ENCODE assay signal across 8 cellular contexts in genomic region chr2:24577481-24577880, GRCh38.
A peak's percentile ranks its signal among the peaks of the same experiment; 100 is the strongest.
DNase-seq lines count a peak whose midpoint lies in the region; ATAC-seq and TF ChIP-seq lines count a peak whose summit lies in the region.

No MANE protein-coding gene starts in this region.

- peak; percentile 63 for ATAC-seq in GM19023 (IDR thresholded peaks at IDR 0.05; ENCODE audit: unreplicated experiment)
- peak; percentile 68 for ATAC-seq in HG02610 (IDR thresholded peaks at IDR 0.05; ENCODE audit: unreplicated experiment)

- DNase-seq in NAMALWA (ENCODE audit: low spot score), result peak; percentile 41
- DNase-seq in mesenchymal stem cell, result peak; percentile 12
- DNase-seq in NCI-H1694 (lab: John Stamatoyannopoulos, UW), result no peak
- no peak for DNase-seq in globus pallidus (ENCODE audit: low spot score)
- DNase-seq in DMS153 (lab: John Stamatoyannopoulos, UW), result no peak
- DNase-seq in suprapubic skin (ENCODE audit: low spot score in 2 of 2), result no peak

- H3K27ac ChIP-seq in mesenchymal stem cell (ENCODE audit: low read length, poor library complexity, severe bottlenecking) (no peak overlapping the region), suprapubic skin (no peak overlapping the region)

- no peak overlapping the region for H3K18ac ChIP-seq in mesenchymal stem cell (ENCODE audit: low read depth in 1 of 2, low read length in 2 of 2)

- TF ChIP-seq EP300 in suprapubic skin (IDR thresholded peaks at IDR 0.05), result no peak

- H2AFZ ChIP-seq in mesenchymal stem cell (ENCODE audit: low read depth, low read length), result no peak overlapping the region

- no peak for TF ChIP-seq POLR2A in suprapubic skin (IDR thresholded peaks at IDR 0.05)

- H2BK120ac ChIP-seq in mesenchymal stem cell (ENCODE audit: low read depth, low read length), result no peak overlapping the region

- H3K4me1 ChIP-seq in mesenchymal stem cell (ENCODE audit: control insufficient read depth, insufficient read depth, low read depth, low read length) (no peaks in the 10 kb centered on the region), suprapubic skin (peaks cover 7% of the 10 kb centered on the region)

- H4K91ac ChIP-seq in mesenchymal stem cell (ENCODE audit: low read length), result no peak overlapping the region

- H3K79me1 ChIP-seq in mesenchymal stem cell (replicated peaks; ENCODE audit: low read length, poor library complexity, severe bottlenecking), result peaks cover 17% of the 10 kb centered on the region

- H3K23ac ChIP-seq in mesenchymal stem cell (ENCODE audit: low read length in 2 of 2), result no peak overlapping the region

- WGBS in mesenchymal stem cell, result 83% methylated on average over 1 of the region's 2 CpGs
- 27% methylated on average over 2 of the region's 2 CpGs for WGBS in suprapubic skin

- no peaks in the 10 kb centered on the region for H3K9me3 ChIP-seq in mesenchymal stem cell (ENCODE audit: control insufficient read depth, low read length)
- no peaks in the 10 kb centered on the region for H3K9me3 ChIP-seq in suprapubic skin

- H2BK12ac ChIP-seq in mesenchymal stem cell (ENCODE audit: low read length in 2 of 2), result no peak overlapping the region

- H3K27me3 ChIP-seq in mesenchymal stem cell (ENCODE audit: control insufficient read depth in 1 of 2, insufficient read depth in 1 of 2, low read length in 2 of 2) (no peaks in the 10 kb centered on the region), suprapubic skin (no peaks in the 10 kb centered on the region)

- no peak overlapping the region for H2BK15ac ChIP-seq in mesenchymal stem cell (ENCODE audit: low read depth, poor library complexity, severe bottlenecking)

- no peak for TF ChIP-seq CTCF in suprapubic skin (IDR thresholded peaks at IDR 0.05)

- H4K8ac ChIP-seq in mesenchymal stem cell (ENCODE audit: low read length), result no peak overlapping the region

- no peaks in the 10 kb centered on the region for H3K36me3 ChIP-seq in mesenchymal stem cell (ENCODE audit: control insufficient read depth in 1 of 2, insufficient read depth in 2 of 2, low read depth in 1 of 2, low read length in 2 of 2)
- no peaks in the 10 kb centered on the region for H3K36me3 ChIP-seq in suprapubic skin

- H2BK5ac ChIP-seq in mesenchymal stem cell (ENCODE audit: low read depth, low read length, poor library complexity, severe bottlenecking), result no peak overlapping the region

- H3K14ac ChIP-seq in mesenchymal stem cell (ENCODE audit: low read length in 2 of 2), result no peak overlapping the region

- no peak overlapping the region for H2AK5ac ChIP-seq in mesenchymal stem cell (ENCODE audit: low read length, severe bottlenecking)

- no peak overlapping the region for H3K4me2 ChIP-seq in mesenchymal stem cell (ENCODE audit: low read length, poor library complexity, severe bottlenecking)

- H3K4me3 ChIP-seq in mesenchymal stem cell (ENCODE audit: insufficient read depth in 1 of 2, low read depth in 1 of 2, low read length in 2 of 2), result no peak overlapping the region
- no peak overlapping the region for H3K4me3 ChIP-seq in suprapubic skin

- no peak overlapping the region for H3K4ac ChIP-seq in mesenchymal stem cell (ENCODE audit: low read depth in 1 of 2, low read length in 2 of 2)

- H3K9ac ChIP-seq in mesenchymal stem cell (ENCODE audit: low read length), result no peak overlapping the region

Comparison
In these comparisons a context has a peak if more than half of its experiments do, and no peak if none do; other contexts are left out.
1. DNase-seq: peak in NAMALWA (single experiment) and mesenchymal stem cell (single experiment); none in NCI-H1694 (single experiment), globus pallidus (single experiment), DMS153 (single experiment) and suprapubic skin (0 of 2).